27 cellular contexts compared by ENCODE assay signal in genomic region chr15:66591322-66591862, GRCh38.
"Had no signal": no experiment of that assay in that cellular context is flagged by ENCODE, and none has a peak within 500 bp of the region (broad histone marks: within the 10 kb centered on the region; RNA-seq: fewer than 3 reads in every experiment).

No MANE protein-coding gene starts in this region.

- H3K36me3 Mint-ChIP-seq: activated CD8-positive, alpha-beta memory T cell treated with anti-CD3 and anti-CD28 coated beads, Interleukin-2, amount 10 ng/mL, durations not matched to agents 7 days and 5 days; activated naive CD8-positive, alpha-beta T cell; naive B cell; stimulated activated memory B cell treated with anti-CD40 and anti-IgM and Interleukin-4, amounts not matched to agents 10 μg/mL and 1 μg/mL and 100 μg/mL, for 72 hours; type B pancreatic cell had no signal

- ATAC-seq: activated CD4-positive, alpha-beta T cell treated with anti-CD3 and anti-CD28 coated beads for 36 hours; activated CD8-positive, alpha-beta memory T cell treated with anti-CD3 and anti-CD28 coated beads, Interleukin-2, amount 10 ng/mL, durations not matched to agents 7 days and 5 days; activated CD8-positive, alpha-beta T cell treated with anti-CD3 and anti-CD28 coated beads, Interleukin-2, amount 10 ng/mL, durations not matched to agents 7 days and 5 days; activated T-cell treated with anti-CD3 and anti-CD28 coated beads, Interleukin-2, amount 50 U/mL, for 72 hours; body of pancreas; pancreas; stimulated activated memory B cell treated with anti-CD40 and anti-IgM and Interleukin-4, amounts not matched to agents 10 μg/mL and 1 μg/mL and 100 μg/mL, for 72 hours; stimulated activated naive CD8-positive, alpha-beta T cell treated with anti-CD3 and anti-CD28 coated beads, Interleukin-15, amount 100 ng/mL, for 72 hours had no signal

- H3K4me3 Mint-ChIP-seq: activated CD4-positive, alpha-beta T cell treated with anti-CD3 and anti-CD28 coated beads for 36 hours; activated CD8-positive, alpha-beta memory T cell treated with anti-CD3 and anti-CD28 coated beads, Interleukin-2, amount 10 ng/mL, durations not matched to agents 7 days and 5 days; activated CD8-positive, alpha-beta T cell treated with anti-CD3 and anti-CD28 coated beads, Interleukin-2, amount 10 ng/mL, durations not matched to agents 7 days and 5 days; activated naive CD8-positive, alpha-beta T cell; activated T-cell treated with anti-CD3 and anti-CD28 coated beads, Interleukin-2, amount 50 U/mL, for 72 hours; naive B cell; nephron progenitor cell; stimulated activated memory B cell treated with anti-CD40 and anti-IgM and Interleukin-4, amounts not matched to agents 10 μg/mL and 1 μg/mL and 100 μg/mL, for 72 hours; stimulated activated naive CD8-positive, alpha-beta T cell treated with anti-CD3 and anti-CD28 coated beads, Interleukin-15, amount 100 ng/mL, for 72 hours; type B pancreatic cell had no signal

- DNase-seq: activated CD4-positive, alpha-beta T cell treated with anti-CD3 and anti-CD28 coated beads for 36 hours; activated CD4-positive, CD25-positive, alpha-beta regulatory T cell; activated CD8-positive, alpha-beta memory T cell treated with anti-CD3 and anti-CD28 coated beads, Interleukin-2, amount 10 ng/mL, durations not matched to agents 7 days and 5 days; activated CD8-positive, alpha-beta T cell treated with anti-CD3 and anti-CD28 coated beads, Interleukin-2, amount 10 ng/mL, durations not matched to agents 7 days and 5 days; activated naive CD4-positive, alpha-beta T cell treated with Interleukin-2 at 50 U/mL for 16 hours; activated T-cell treated with anti-CD3 and anti-CD28 coated beads, Interleukin-2, amount 50 U/mL, for 72 hours; aorta; body of pancreas; cerebellar nuclear complex; colonic mucosa; effector CD8-positive, alpha-beta T cell; esophagus squamous epithelium; foreskin melanocyte; left ventricle myocardium inferior; naive B cell; nephron progenitor cell; pancreas; retina; sigmoid colon; small intestine; stimulated activated CD4-positive, alpha-beta T cell treated with anti-CD3 and anti-CD28 coated beads, Interleukin-4, amount 100 ng/mL, for 24 hours; stimulated activated naive CD8-positive, alpha-beta T cell treated with anti-CD3 and anti-CD28 coated beads, Interleukin-15, amount 100 ng/mL, for 72 hours; substantia nigra; uterus had no signal

- H3K4me1 Mint-ChIP-seq: activated CD4-positive, alpha-beta T cell treated with anti-CD3 and anti-CD28 coated beads for 36 hours; stimulated activated memory B cell treated with anti-CD40 and anti-IgM and Interleukin-4, amounts not matched to agents 10 μg/mL and 1 μg/mL and 100 μg/mL, for 72 hours; stimulated activated naive CD8-positive, alpha-beta T cell treated with anti-CD3 and anti-CD28 coated beads, Interleukin-15, amount 100 ng/mL, for 72 hours had no signal

- H3K27ac Mint-ChIP-seq: activated CD4-positive, alpha-beta T cell treated with anti-CD3 and anti-CD28 coated beads for 36 hours; activated CD8-positive, alpha-beta memory T cell treated with anti-CD3 and anti-CD28 coated beads, Interleukin-2, amount 10 ng/mL, durations not matched to agents 7 days and 5 days; activated CD8-positive, alpha-beta T cell treated with anti-CD3 and anti-CD28 coated beads, Interleukin-2, amount 10 ng/mL, durations not matched to agents 7 days and 5 days; activated naive CD8-positive, alpha-beta T cell; activated T-cell treated with anti-CD3 and anti-CD28 coated beads, Interleukin-2, amount 50 U/mL, for 72 hours; nephron progenitor cell; stimulated activated memory B cell treated with anti-CD40 and anti-IgM and Interleukin-4, amounts not matched to agents 10 μg/mL and 1 μg/mL and 100 μg/mL, for 72 hours; stimulated activated naive CD8-positive, alpha-beta T cell treated with anti-CD3 and anti-CD28 coated beads, Interleukin-15, amount 100 ng/mL, for 72 hours; type B pancreatic cell had no signal

- H3K9me3 Mint-ChIP-seq: activated T-cell treated with anti-CD3 and anti-CD28 coated beads, Interleukin-2, amount 50 U/mL, for 72 hours; naive B cell; nephron progenitor cell; stimulated activated memory B cell treated with anti-CD40 and anti-IgM and Interleukin-4, amounts not matched to agents 10 μg/mL and 1 μg/mL and 100 μg/mL, for 72 hours; stimulated activated naive CD8-positive, alpha-beta T cell treated with anti-CD3 and anti-CD28 coated beads, Interleukin-15, amount 100 ng/mL, for 72 hours; type B pancreatic cell had no signal
